In the genomic region with DNA sequence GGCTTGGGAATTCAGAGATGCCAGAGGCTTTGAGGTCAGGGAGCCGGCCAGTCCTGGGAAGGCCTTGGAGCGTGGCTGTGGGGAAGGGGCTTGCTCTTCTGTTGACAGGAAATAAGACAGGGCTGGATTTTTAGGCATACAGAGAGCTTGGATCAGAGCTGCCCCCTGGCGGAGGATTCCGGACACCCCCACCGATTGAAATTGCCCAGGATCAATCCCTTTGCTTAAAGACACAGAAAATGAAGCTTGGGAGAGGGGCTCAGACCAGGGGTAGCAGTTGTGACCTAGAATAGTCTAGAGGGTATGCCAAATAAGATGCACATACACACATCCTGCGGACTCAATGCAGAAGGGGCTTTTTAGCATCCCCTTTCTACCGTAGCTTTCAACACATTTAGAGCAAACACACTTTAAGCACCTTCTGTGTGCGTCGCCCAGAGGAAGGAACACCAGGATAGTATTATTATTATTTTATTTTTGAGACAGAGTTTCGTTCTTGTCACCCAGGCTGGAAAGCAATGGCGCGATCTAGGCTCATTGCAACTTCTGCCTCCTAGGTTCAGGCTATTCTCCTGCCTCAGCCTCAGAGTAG, we compare ENCODE assay signal across 8 cellular contexts. TPM values are rescaled to one million over a fixed set of nuclear protein-coding genes. Genes with fewer than 3 reads are reported as not detected.
DNase-seq lines count a peak whose midpoint lies in the region; ATAC-seq and TF ChIP-seq lines count a peak whose summit lies in the region.

No MANE protein-coding gene starts in this region.

- H4K20me1 ChIP-seq in DND-41 (ENCODE audit: insufficient read depth, low read length): peaks cover 30% of the 10 kb centered on the region
- peaks cover 29% of the 10 kb centered on the region for H4K20me1 ChIP-seq in Karpas-422 (ENCODE audit: insufficient read depth, low read depth, low read length)

- H3K4me3 ChIP-seq in DND-41 (ENCODE audit: low read depth in 1 of 2, low read length in 2 of 2) (no peak overlapping the region), Karpas-422 (ENCODE audit: low read length) (peak overlapping the region; percentile 57; the same call in 1 of the 2 replicates), adipocyte (ENCODE audit: low read length) (no peak overlapping the region)

- H3K27me3 ChIP-seq in DND-41 (ENCODE audit: insufficient read depth, low read length, poor library complexity): peaks cover 22% of the 10 kb centered on the region
- H3K27me3 ChIP-seq in Karpas-422 (ENCODE audit: low read length): no peaks in the 10 kb centered on the region
- no peaks in the 10 kb centered on the region for H3K27me3 ChIP-seq in adipocyte (replicated peaks; ENCODE audit: control insufficient read depth, insufficient read depth, low read length)

- peak overlapping the region; percentile 69 to 98 (median 85) for H3K4me3 Mint-ChIP-seq in T-cell
- peak overlapping the region; percentile 69 to 83 (median 72) for H3K4me3 Mint-ChIP-seq in immature natural killer cell

- no peaks in the 10 kb centered on the region for H3K9me2 ChIP-seq in Karpas-422 (replicated peaks; ENCODE audit: insufficient read depth, low read length)

- no peaks in the 10 kb centered on the region for H3K9me3 ChIP-seq in DND-41 (ENCODE audit: insufficient read depth, low read length, severe bottlenecking)
- no peaks in the 10 kb centered on the region for H3K9me3 ChIP-seq in Karpas-422 (ENCODE audit: low read length)
- no peaks in the 10 kb centered on the region for H3K9me3 ChIP-seq in adipocyte (ENCODE audit: control insufficient read depth, low read length)

- H3K79me2 ChIP-seq in DND-41 (ENCODE audit: insufficient read depth, low read length) (peaks cover 33% of the 10 kb centered on the region), Karpas-422 (ENCODE audit: low read length) (peaks cover 33% of the 10 kb centered on the region)

- H3K9ac ChIP-seq in DND-41 (ENCODE audit: low read depth, low read length): no peak overlapping the region
- no peak overlapping the region for H3K9ac ChIP-seq in Karpas-422 (ENCODE audit: low read length)
- peak overlapping the region; percentile 30 for H3K9ac ChIP-seq in adipocyte (ENCODE audit: low read length)

- H3K27ac Mint-ChIP-seq in T-cell: peak overlapping the region; percentile 44 to 82
- peak overlapping the region in 5 of 6 donors; percentile 84 to 96 (median 88) for H3K27ac Mint-ChIP-seq in immature natural killer cell

- peak overlapping the region; percentile 74 for H2AFZ ChIP-seq in DND-41 (ENCODE audit: low read depth, low read length)
- H2AFZ ChIP-seq in Karpas-422 (ENCODE audit: low read length): peak overlapping the region; percentile 48; the same call in 1 of the 2 replicates

- TF ChIP-seq CTCF in DND-41 (IDR thresholded peaks at IDR 0.05; ENCODE audit: borderline replicate concordance, extremely low read depth, low read length, poor library complexity, severe bottlenecking): peak; percentile 80

- ATAC-seq in DND-41 (ENCODE audit: insufficient read depth, low read depth) (peak; percentile 55), T-cell (replicated peaks in 1 of 4) (peak in 1 of 4 experiments; percentile 7)

- peaks cover 14% of the 10 kb centered on the region for H3K36me3 ChIP-seq in DND-41 (ENCODE audit: insufficient read depth, low read length)
- H3K36me3 ChIP-seq in Karpas-422 (ENCODE audit: insufficient read depth, low read length): 0 out of 2 replicates have a peak, but pooled peaks cover 11% of the 10 kb centered on the region
- no peaks in the 10 kb centered on the region for H3K36me3 ChIP-seq in adipocyte (ENCODE audit: control insufficient read depth, insufficient read depth, low read length, severe bottlenecking)

- H3K9me3 Mint-ChIP-seq in T-cell (no peaks in the 10 kb centered on the region), immature natural killer cell (no peaks in the 10 kb centered on the region)

- peaks cover 3% of the 10 kb centered on the region for H3K36me3 Mint-ChIP-seq in T-cell
- H3K36me3 Mint-ChIP-seq in immature natural killer cell: no peaks in the 10 kb centered on the region

- peaks cover 47 to 53% (median 51%) of the 10 kb centered on the region in 3 donors for H3K4me1 Mint-ChIP-seq in T-cell
- H3K4me1 Mint-ChIP-seq in immature natural killer cell: peaks cover 41 to 56% of the 10 kb centered on the region in 2 donors

- H3K27ac ChIP-seq in DND-41 (ENCODE audit: low read length) (no peak overlapping the region), Karpas-422 (ENCODE audit: low read length) (no peak overlapping the region)

- CTCF ChIA-PET in T-cell (lab: Charles Lee): interaction anchor here (0.5 to 4.8 kb wide), 22 partner anchors 13 to 1607 kb away, joined by 3 to 45 read pairs (median 4); a partner anchor contains a TSS

- DNase-seq in DND-41: peak; percentile 76
- peak; percentile 83 for DNase-seq in Karpas-422
- peak in 32 of 34 experiments; percentile 27 to 74 (median 62) for DNase-seq in T-cell
- peak; percentile 87 for DNase-seq in adipocyte (ENCODE audit: low read depth)
- peak; percentile 53 to 56 (median 56) for DNase-seq in immature natural killer cell
- DNase-seq in stimulated activated CD4-positive, alpha-beta T cell treated with anti-CD3 and anti-CD28 coated beads, Interleukin-4, amount 100 ng/mL, for 24 hours: peak; percentile 80
- no peak for DNase-seq in inferior parietal cortex (ENCODE audit: extremely low spot score)
- no peak for DNase-seq in middle frontal gyrus (ENCODE audit: extremely low spot score, low spot score)

- POLR2A ChIA-PET in T-cell (lab: Charles Lee): interaction anchor here in 1 of 2 donors (0.6 to 0.8 kb wide), 3 partner anchors 98 to 484 kb away, joined by 3 to 9 read pairs (median 4); no protein-coding TSS in a partner anchor

- H3K27me3 Mint-ChIP-seq in T-cell (peaks cover 15 to 31% of the 10 kb centered on the region in 2 donors), immature natural killer cell (ENCODE audit: low read depth in 3 of 3) (peaks cover 17 to 36% (median 25%) of the 10 kb centered on the region in 3 donors)

- H3K4me2 ChIP-seq in DND-41 (ENCODE audit: insufficient read depth, low read length): no peak overlapping the region
- peak overlapping the region; percentile 89 for H3K4me2 ChIP-seq in Karpas-422 (ENCODE audit: low read depth, low read length, poor library complexity, severe bottlenecking)

- H3K4me1 ChIP-seq in DND-41 (ENCODE audit: insufficient read depth, low read length) (peaks cover 54% of the 10 kb centered on the region), Karpas-422 (ENCODE audit: low read length) (peaks cover 44% of the 10 kb centered on the region), adipocyte (ENCODE audit: control insufficient read depth, insufficient read depth, low read length) (peaks cover 36% of the 10 kb centered on the region)

RNA-seq across cellular contexts. Expression of a gene that starts 1.7 kb away (rescaled TPM):
- total RNA-seq in Karpas-422 (2014; rRNA removed; shearing (Covaris generic); ENCODE audit: low replicate concordance): 22.4 and 31.1 TPM in 2 replicates
- total RNA-seq in T-cell: 10 to 100 TPM; 31.0 to 45.0 (median 40.3) TPM
- 10 to 100 TPM; 33.8 to 41.3 (median 35.8) TPM for polyA plus RNA-seq in immature natural killer cell

RNA-seq across cellular contexts. Expression of a gene that starts 3.4 kb away (rescaled TPM):
- not detected in 2 replicates for total RNA-seq in Karpas-422 (2014; rRNA removed; shearing (Covaris generic); ENCODE audit: low replicate concordance)
- not detected for total RNA-seq in T-cell
- not detected for polyA plus RNA-seq in immature natural killer cell

RNA-seq across cellular contexts. Expression of a gene that starts 17.7 kb away (rescaled TPM):
- 10.6 and 16.3 TPM in 2 replicates for total RNA-seq in Karpas-422 (2014; rRNA removed; shearing (Covaris generic); ENCODE audit: low replicate concordance)
- total RNA-seq in T-cell: 10 to 100 TPM; 28.3 to 35.2 (median 30.8) TPM
- 10 to 100 TPM; 13.9 to 26.6 (median 19.9) TPM for polyA plus RNA-seq in immature natural killer cell

RNA-seq across cellular contexts. Expression of a gene that starts 41.2 kb away (rescaled TPM):
- not detected in 2 replicates for total RNA-seq in Karpas-422 (2014; rRNA removed; shearing (Covaris generic); ENCODE audit: low replicate concordance)
- total RNA-seq in T-cell: under 1 TPM in 1 of 5 donors, not detected in 4; 0.26 TPM
- polyA plus RNA-seq in immature natural killer cell: under 1 TPM in 1 of 3 donors, not detected in 2; 0.18 TPM

Comparison
In these comparisons a context has a peak if more than half of its experiments do, and no peak if none do; other contexts are left out.
1. DNase-seq: peak in DND-41 (single experiment), Karpas-422 (single experiment), T-cell (32 of 34), adipocyte (single experiment), immature natural killer cell (3 of 3) and stimulated activated CD4-positive, alpha-beta T cell treated with anti-CD3 and anti-CD28 coated beads, Interleukin-4, amount 100 ng/mL, for 24 hours (single experiment); none in inferior parietal cortex (single experiment) and middle frontal gyrus (single experiment).